8 cellular contexts compared by ENCODE assay signal in the genomic region with DNA sequence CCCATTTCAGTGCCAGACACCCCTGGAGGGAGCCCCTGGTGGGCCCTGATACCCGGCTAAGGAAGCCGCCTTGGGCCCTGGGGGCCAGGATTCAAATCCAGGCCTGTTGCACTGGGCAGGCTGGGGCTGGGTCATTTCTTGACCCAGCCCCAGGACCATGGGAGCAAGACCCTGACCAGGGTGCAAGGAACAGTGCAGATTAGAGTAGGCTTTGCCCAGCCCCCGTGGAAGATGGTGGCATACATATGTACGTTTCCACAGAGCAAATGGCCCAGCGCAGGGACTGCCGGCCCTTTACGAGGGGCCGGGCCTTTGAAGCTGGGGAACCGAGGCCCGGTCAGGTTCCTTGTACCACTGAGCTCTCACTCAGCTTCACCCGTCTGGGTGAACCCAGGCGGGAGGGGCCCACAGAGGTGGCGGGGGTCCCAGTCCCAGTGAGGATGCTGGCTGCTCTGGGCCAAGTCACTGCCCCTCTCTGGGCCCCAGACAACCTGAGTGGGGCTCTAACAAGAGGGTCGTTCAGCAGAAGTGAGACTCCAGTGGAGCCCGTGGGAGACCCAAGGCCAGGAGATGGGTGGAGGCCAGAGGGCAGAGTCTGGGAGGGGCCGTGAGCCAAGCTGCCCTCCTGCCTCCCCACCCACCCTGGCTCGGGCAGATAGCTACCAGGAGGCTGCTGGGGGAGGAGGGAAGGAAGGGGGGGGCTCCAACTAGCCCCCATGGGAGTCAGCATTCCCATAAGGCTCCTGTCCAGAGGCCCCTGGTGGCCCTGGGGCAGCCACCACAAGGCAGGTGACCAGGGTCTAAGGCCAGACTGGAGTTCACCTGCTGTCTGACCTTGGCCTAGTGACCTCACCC. TPM values are rescaled to one million over a fixed set of nuclear protein-coding genes. Genes with fewer than 3 reads are reported as not detected.
A peak's percentile ranks its signal among the peaks of the same experiment; 100 is the strongest.
DNase-seq lines count a peak whose midpoint lies in the region; ATAC-seq, FAIRE-seq and TF ChIP-seq lines count a peak whose summit lies in the region.

No MANE protein-coding gene starts in this region.

- POLR2A ChIA-PET in BJ (lab: Charles Lee), result no interaction called here
- POLR2A ChIA-PET in A673 (lab: Charles Lee; ENCODE audit: low non-redundant PET), result no interaction called here

- no peak overlapping the region for H3K4ac ChIP-seq in neuronal stem cell (ENCODE audit: low read length)

- H3K36me3 Mint-ChIP-seq in effector memory CD8-positive, alpha-beta T cell (ENCODE audit: insufficient read depth), result peaks cover 84% of the 10 kb centered on the region

- no peaks in the 10 kb centered on the region for H3K27me3 Mint-ChIP-seq in effector memory CD8-positive, alpha-beta T cell

- H4K91ac ChIP-seq in neuronal stem cell (ENCODE audit: low read depth, low read length, poor library complexity), result no peak overlapping the region

- no peaks in the 10 kb centered on the region for H3K9me3 Mint-ChIP-seq in effector memory CD8-positive, alpha-beta T cell

- intact Hi-C loops in A673 (cut with micrococcal nuclease; ENCODE audit: unreplicated experiment), result no loop called here

- H3K4me3 ChIP-seq in BJ (ENCODE audit: low read depth, low read length) (peak overlapping the region; percentile 93), OCI-LY1 (ENCODE audit: low read depth, low read length, poor library complexity, severe bottlenecking) (peak overlapping the region; percentile 77), neuronal stem cell (ENCODE audit: low read length in 2 of 2) (no peak overlapping the region), A673 (ENCODE audit: low read depth, low read length, poor library complexity, severe bottlenecking) (no peak overlapping the region)

- H3K14ac ChIP-seq in neuronal stem cell (ENCODE audit: low read length), result peak overlapping the region; percentile 38

- H3K27ac ChIP-seq in OCI-LY1 (ENCODE audit: low read depth, low read length, poor library complexity, severe bottlenecking) (peak overlapping the region; percentile 12), neuronal stem cell (replicated peaks; ENCODE audit: low read length) (no peak overlapping the region), A673 (ENCODE audit: low read depth, low read length, poor library complexity, severe bottlenecking) (no peak overlapping the region)

- peak overlapping the region; percentile 92 for H2AK5ac ChIP-seq in neuronal stem cell (ENCODE audit: low read depth, low read length)

- FAIRE-seq in HTR-8/SVneo (lab: Jason Lieb, UNC), result no peak

- H3K4me2 ChIP-seq in OCI-LY1 (ENCODE audit: low read length) (peak overlapping the region; percentile 91), neuronal stem cell (ENCODE audit: insufficient read depth, low read length, poor library complexity, severe bottlenecking) (no peak overlapping the region)

- no peak overlapping the region for H2BK15ac ChIP-seq in neuronal stem cell (ENCODE audit: low read length)

- no peaks in the 10 kb centered on the region for H3F3A ChIP-seq in OCI-LY1 (ENCODE audit: insufficient read depth, low read length)

- H2BK12ac ChIP-seq in neuronal stem cell (ENCODE audit: low read length), result no peak overlapping the region

- H3K9me3 ChIP-seq in OCI-LY1 (ENCODE audit: low read length), result no peaks in the 10 kb centered on the region
- no peaks in the 10 kb centered on the region for H3K9me3 ChIP-seq in neuronal stem cell (replicated peaks in 1 of 2; ENCODE audit: control insufficient read depth in 2 of 2, insufficient read depth in 1 of 2, low read depth in 1 of 2, low read length in 2 of 2)
- H3K9me3 ChIP-seq in A673 (ENCODE audit: low read depth, low read length, poor library complexity, severe bottlenecking), result no peaks in the 10 kb centered on the region

- TF ChIP-seq CTCF in BJ (IDR thresholded peaks at IDR 0.05; ENCODE audit: insufficient read depth, low read depth, low read length) (no peak), OCI-LY1 (IDR thresholded peaks at IDR 0.05; ENCODE audit: low read length) (no peak), A673 (conservative IDR thresholded peaks at IDR 0.05; ENCODE audit: low read depth, low read length) (no peak)

- peak overlapping the region; percentile 91 for H3K23ac ChIP-seq in neuronal stem cell (ENCODE audit: low read depth, low read length, poor library complexity)

- no peak overlapping the region for H2BK120ac ChIP-seq in neuronal stem cell (ENCODE audit: low read depth, low read length)

- H4K8ac ChIP-seq in neuronal stem cell (ENCODE audit: low read depth, low read length), result no peak overlapping the region

- H3K4me3 Mint-ChIP-seq in effector memory CD8-positive, alpha-beta T cell, result peak overlapping the region; percentile 81 to 83

- ATAC-seq in effector memory CD8-positive, alpha-beta T cell (replicated peaks), result no peak

- H3K4me1 ChIP-seq in OCI-LY1 (ENCODE audit: insufficient read depth, low read length, severe bottlenecking) (peaks cover 66% of the 10 kb centered on the region), neuronal stem cell (ENCODE audit: control insufficient read depth in 2 of 2, insufficient read depth in 1 of 2, low read depth in 1 of 2, low read length in 2 of 2) (peaks cover 17 to 20% of the 10 kb centered on the region in 2 donors), A673 (ENCODE audit: insufficient read depth, low read length, poor library complexity, severe bottlenecking) (peaks cover 12% of the 10 kb centered on the region)

- no peak overlapping the region for H3K18ac ChIP-seq in neuronal stem cell (ENCODE audit: low read length)

- H2BK5ac ChIP-seq in neuronal stem cell (ENCODE audit: low read length), result peak overlapping the region; percentile 93

- H2AFZ ChIP-seq in OCI-LY1 (ENCODE audit: low read length), result no peak overlapping the region
- no peak overlapping the region for H2AFZ ChIP-seq in neuronal stem cell (ENCODE audit: low read length)

- no peaks in the 10 kb centered on the region for H4K20me1 ChIP-seq in OCI-LY1 (ENCODE audit: insufficient read depth, low read length)

- no TSS peak for BruUV-seq in A673 (replicated peaks; lab: Mats Ljungman, UMichigan)

- DNase-seq in BJ (ENCODE audit: low read depth) (no peak), neuronal stem cell (ENCODE audit: low spot score) (no peak), A673 (ENCODE audit: low spot score) (no peak), HTR-8/SVneo (ENCODE audit: insufficient read length, low spot score) (no peak), islet precursor cell (no peak)
- no peak for DNase-seq in effector memory CD8-positive, alpha-beta T cell
- DNase-seq in activated CD4-positive, alpha-beta T cell treated with anti-CD3 and anti-CD28 coated beads for 48 hours, result no peak

- peak overlapping the region; percentile 60; the same call in 1 of the 2 replicates for H3K9ac ChIP-seq in OCI-LY1 (ENCODE audit: low read length)
- no peak overlapping the region for H3K9ac ChIP-seq in neuronal stem cell (ENCODE audit: low read depth, low read length, poor library complexity)

- H3K4me1 Mint-ChIP-seq in effector memory CD8-positive, alpha-beta T cell (ENCODE audit: low read depth in 2 of 2), result peaks cover 36 to 51% of the 10 kb centered on the region in 2 donors

- H3K36me3 ChIP-seq in BJ (ENCODE audit: control insufficient read depth, insufficient read depth, low read length) (peaks cover 31% of the 10 kb centered on the region), OCI-LY1 (ENCODE audit: insufficient read depth, low read length) (peaks cover 11% of the 10 kb centered on the region; the same call in 1 of the 2 replicates), neuronal stem cell (replicated peaks in 1 of 2; ENCODE audit: control insufficient read depth in 2 of 2, insufficient read depth in 2 of 2, low read length in 2 of 2) (peaks cover 27 to 52% of the 10 kb centered on the region in 2 donors), A673 (ENCODE audit: insufficient read depth, low read length, poor library complexity, severe bottlenecking) (peaks cover 4% of the 10 kb centered on the region)

- CTCF ChIA-PET in BJ (lab: Yijun Ruan, JAX) (interaction anchor here (1.5 kb wide), 1 partner anchor 21 kb away, joined by 5 read pairs; no protein-coding TSS in a partner anchor), A673 (lab: Charles Lee) (no interaction called here)

- no peaks in the 10 kb centered on the region for H3K27me3 ChIP-seq in BJ (ENCODE audit: control insufficient read depth, insufficient read depth, low read length)
- H3K27me3 ChIP-seq in OCI-LY1 (ENCODE audit: insufficient read depth, low read length), result no peaks in the 10 kb centered on the region
- H3K27me3 ChIP-seq in neuronal stem cell (ENCODE audit: control insufficient read depth in 3 of 3, insufficient read depth in 3 of 3, low read depth in 1 of 3, low read length in 3 of 3), result no peaks in the 10 kb centered on the region
- no peaks in the 10 kb centered on the region for H3K27me3 ChIP-seq in A673 (replicated peaks; ENCODE audit: insufficient read depth, low read depth, low read length, poor library complexity)

- H3K79me1 ChIP-seq in neuronal stem cell (ENCODE audit: low read depth, low read length), result peaks cover 47% of the 10 kb centered on the region

- no CpG with 5 or more reads among the region's 17 CpGs for whole genome bisulfite sequencing in neuronal stem cell (ENCODE audit: extremely low coverage in 2 of 2, insufficient read length in 2 of 2, insufficient replicate concordance in 1 of 2), 2 donors

- no peaks in the 10 kb centered on the region for H3K9me2 ChIP-seq in OCI-LY1 (ENCODE audit: low read depth, low read length)

- peak overlapping the region; percentile 87 to 96 for H3K27ac Mint-ChIP-seq in effector memory CD8-positive, alpha-beta T cell

- no peaks in the 10 kb centered on the region for H3K79me2 ChIP-seq in OCI-LY1 (ENCODE audit: insufficient read depth, low read length)

RNA-seq across cellular contexts. Expression of a gene that starts 2.7 kb away (rescaled TPM):
- 71.9 and 108 TPM in 2 replicates for polyA plus RNA-seq in BJ (2011; rRNA removed)
- 93.7 and 119 TPM in 2 replicates for polyA minus RNA-seq in BJ (2011; rRNA and poly(A)+ RNA removed)
- polyA plus RNA-seq in neuronal stem cell (2013, experiment 1 of 2), result 138 TPM
- polyA plus RNA-seq in neuronal stem cell (2013, experiment 2 of 2), result 146 TPM
- total RNA-seq in A673 (2021), result 106 and 107 TPM in 2 replicates

RNA-seq across cellular contexts. Expression of a gene that starts 32.8 kb away (rescaled TPM):
- polyA plus RNA-seq in BJ (2011; rRNA removed), result 22.3 and 39.3 TPM in 2 replicates
- 28.2 and 37.7 TPM in 2 replicates for polyA minus RNA-seq in BJ (2011; rRNA and poly(A)+ RNA removed)
- 148 TPM for polyA plus RNA-seq in neuronal stem cell (2013, experiment 1 of 2)
- polyA plus RNA-seq in neuronal stem cell (2013, experiment 2 of 2), result 141 TPM
- total RNA-seq in A673 (2021), result 91.7 and 110 TPM in 2 replicates

RNA-seq across cellular contexts. Expression of a gene that starts 47.8 kb away (rescaled TPM):
- polyA plus RNA-seq in BJ (2011; rRNA removed), result 34.5 and 50.5 TPM in 2 replicates
- polyA minus RNA-seq in BJ (2011; rRNA and poly(A)+ RNA removed), result 56.1 and 73.3 TPM in 2 replicates
- polyA plus RNA-seq in neuronal stem cell (2013, experiment 1 of 2), result 15.6 TPM
- polyA plus RNA-seq in neuronal stem cell (2013, experiment 2 of 2), result 16.1 TPM
- total RNA-seq in A673 (2021), result 40.7 and 47.1 TPM in 2 replicates

RNA-seq across cellular contexts. Expression of a gene that starts 48.4 kb away (rescaled TPM):
- 0.76 and 1.3 TPM in 2 replicates for polyA plus RNA-seq in BJ (2011; rRNA removed)
- polyA minus RNA-seq in BJ (2011; rRNA and poly(A)+ RNA removed), result 0.24 TPM in 1 of 2 replicates, not detected in the other
- polyA plus RNA-seq in neuronal stem cell (2013, experiment 1 of 2), result 2.5 TPM
- polyA plus RNA-seq in neuronal stem cell (2013, experiment 2 of 2), result 2.3 TPM
- 1.6 and 2.5 TPM in 2 replicates for total RNA-seq in A673 (2021)

Comparison
In these comparisons a context has a peak if more than half of its experiments do, and no peak if none do; other contexts are left out.
1. H3K4me3 ChIP-seq: peak in BJ (single experiment) and OCI-LY1 (single experiment); none in neuronal stem cell (0 of 2) and A673 (single experiment).